ENCODE assay signal across 15 cellular contexts in the genomic region with DNA sequence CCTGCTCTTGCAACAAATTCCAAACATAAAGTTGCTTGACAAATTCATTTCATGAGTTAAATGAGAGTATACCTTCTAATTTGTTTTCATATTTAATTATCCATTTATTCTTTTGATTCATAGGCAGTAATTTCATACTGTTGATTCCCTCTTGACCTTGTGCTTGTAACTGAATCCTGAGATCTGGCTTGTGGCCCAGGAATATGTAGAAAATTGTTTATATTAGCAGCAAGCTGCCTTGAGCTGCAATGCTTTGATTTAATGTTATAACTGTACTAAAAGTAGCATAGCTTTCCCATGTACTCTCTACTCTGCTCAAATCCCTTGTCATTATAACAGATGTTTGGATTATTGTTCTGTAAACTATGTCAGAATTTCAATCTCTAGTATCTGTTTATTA.
DNase-seq lines count a peak whose midpoint lies in the region; ATAC-seq, FAIRE-seq and TF ChIP-seq lines count a peak whose summit lies in the region.
"Had no signal": no experiment of that assay in that cellular context is flagged by ENCODE, and none has a peak within 500 bp of the region (broad histone marks: within the 10 kb centered on the region; RNA-seq: fewer than 3 reads in every experiment).

No MANE protein-coding gene starts in this region.

- no peak for TF ChIP-seq POLR2A in GM12878 (IDR thresholded peaks at IDR 0.05; ENCODE audit: low read depth, low read length)

- no peaks in the 10 kb centered on the region for H3K79me2 ChIP-seq in GM12878 (ENCODE audit: control insufficient read depth, insufficient read depth, low read length)

- intact Hi-C loops in GM12878 (cut with micrococcal nuclease; ENCODE audit: unreplicated experiment), result no loop called here

- H3K4me1 Mint-ChIP-seq in type B pancreatic cell (ENCODE audit: unreplicated experiment), result peaks cover 16% of the 10 kb centered on the region
- H3K4me1 Mint-ChIP-seq: activated naive CD4-positive, alpha-beta T cell treated with anti-CD3 and anti-CD28 coated beads, Interleukin-2, amount 10 ng/mL, durations not matched to agents 7 days and 5 days; natural killer cell had no signal

- no peak overlapping the region for H3K27ac Mint-ChIP-seq in type B pancreatic cell
- H3K27ac Mint-ChIP-seq: activated CD8-positive, alpha-beta T cell treated with anti-CD3 and anti-CD28 coated beads, Interleukin-2, amount 10 ng/mL, durations not matched to agents 7 days and 5 days; activated naive CD4-positive, alpha-beta T cell treated with anti-CD3 and anti-CD28 coated beads, Interleukin-2, amount 10 ng/mL, durations not matched to agents 7 days and 5 days; natural killer cell had no signal

- H3K4me3 ChIP-seq in GM12878, result no peak overlapping the region
- H3K4me3 ChIP-seq: tibial artery had no signal

- ATAC-seq in GM12878, result no peak
- ATAC-seq: activated CD8-positive, alpha-beta T cell treated with anti-CD3 and anti-CD28 coated beads, Interleukin-2, amount 10 ng/mL, durations not matched to agents 7 days and 5 days; foreskin keratinocyte; natural killer cell had no signal

- peak overlapping the region; percentile 14 for H3K4me3 Mint-ChIP-seq in type B pancreatic cell
- H3K4me3 Mint-ChIP-seq: activated CD8-positive, alpha-beta T cell treated with anti-CD3 and anti-CD28 coated beads, Interleukin-2, amount 10 ng/mL, durations not matched to agents 7 days and 5 days; activated naive CD4-positive, alpha-beta T cell treated with anti-CD3 and anti-CD28 coated beads, Interleukin-2, amount 10 ng/mL, durations not matched to agents 7 days and 5 days; natural killer cell had no signal

- in situ Hi-C loops in GM12878 (cut with MboI), result no loop called here

- no peaks in the 10 kb centered on the region for H3K4me1 ChIP-seq in GM12878 (ENCODE audit: control insufficient read depth, insufficient read depth, low read length)
- H3K4me1 ChIP-seq: foreskin keratinocyte had no signal

- no peaks in the 10 kb centered on the region for H4K20me1 ChIP-seq in GM12878 (ENCODE audit: control insufficient read depth, insufficient read depth)

- no peak overlapping the region for H2AFZ ChIP-seq in GM12878 (ENCODE audit: control insufficient read depth, low read depth, low read length)

- SMC1A ChIA-PET in GM12878 (lab: Charles Lee; ENCODE audit: uncharacterized antibody, unreplicated experiment), result no interaction called here

- DNase-seq in NCI-H146 (lab: John Stamatoyannopoulos, UW) (peak; percentile 4), NCI-H146 treated with DMSO at 0.1 percent for 48 hours (lab: John Stamatoyannopoulos, UW; ENCODE audit: unreplicated experiment) (no peak), NCI-H2196 treated with DMSO at 0.1 percent for 48 hours (lab: John Stamatoyannopoulos, UW; ENCODE audit: unreplicated experiment) (peak; percentile 6), GM12878 (ENCODE audit: low read depth, low spot score) (no peak), type B pancreatic cell (ENCODE audit: extremely low spot score, unreplicated experiment) (no peak), GM19238 (ENCODE audit: insufficient read length, low spot score) (no peak), NCI-H1048 (lab: John Stamatoyannopoulos, UW) (no peak), glomerular visceral epithelial cell (ENCODE audit: extremely low spot score) (no peak)
- DNase-seq: activated CD8-positive, alpha-beta T cell treated with anti-CD3 and anti-CD28 coated beads, Interleukin-2, amount 10 ng/mL, durations not matched to agents 7 days and 5 days; activated naive CD4-positive, alpha-beta T cell treated with anti-CD3 and anti-CD28 coated beads, Interleukin-2, amount 10 ng/mL, durations not matched to agents 7 days and 5 days; foreskin keratinocyte; natural killer cell; small intestine; T-helper 9 cell; tibial artery had no signal

- no peak for TF ChIP-seq EP300 in GM12878 (IDR thresholded peaks at IDR 0.05; ENCODE audit: borderline replicate concordance in 1 of 2, control insufficient read depth in 1 of 2, low read depth in 2 of 2, low read length in 2 of 2)

- no peaks in the 10 kb centered on the region for H3K36me3 Mint-ChIP-seq in type B pancreatic cell
- H3K36me3 Mint-ChIP-seq: activated naive CD4-positive, alpha-beta T cell treated with anti-CD3 and anti-CD28 coated beads, Interleukin-2, amount 10 ng/mL, durations not matched to agents 7 days and 5 days; natural killer cell had no signal

- POLR2A ChIA-PET in GM12878 (lab: Charles Lee), result no interaction called here

- peaks cover 4% of the 10 kb centered on the region for H3K9me3 Mint-ChIP-seq in type B pancreatic cell

- H3K27me3 ChIP-seq in GM12878 (replicated peaks in 1 of 2; ENCODE audit: control insufficient read depth in 2 of 2, insufficient read depth in 2 of 2, low read length in 1 of 2), result no peaks in the 10 kb centered on the region
- H3K27me3 ChIP-seq: tibial artery had no signal

- no peaks in the 10 kb centered on the region for H3K9me3 ChIP-seq in GM12878 (replicated peaks; ENCODE audit: control insufficient read depth, insufficient read depth, low read length)

- TF ChIP-seq CTCF in GM12878 (IDR thresholded peaks at IDR 0.05 in 2 of 3, conservative IDR thresholded peaks at IDR 0.05 in 1 of 3; ENCODE audit: control insufficient read depth in 2 of 3, extremely low read depth in 1 of 3, insufficient read depth in 1 of 3, low read depth in 3 of 3, low read length in 3 of 3) (no peak), type B pancreatic cell (conservative IDR thresholded peaks at IDR 0.05) (no peak)

- no TSS peak for BruUV-seq in GM12878 (replicated peaks; lab: Mats Ljungman, UMichigan)

- FAIRE-seq in GM12878 (lab: Jason Lieb, UNC), result peak; percentile 35
- FAIRE-seq: small intestine had no signal

- H3K9ac ChIP-seq in GM12878 (ENCODE audit: control insufficient read depth, insufficient read depth, low read length), result no peak overlapping the region

- RAD21 ChIA-PET in GM12878 (lab: Charles Lee; ENCODE audit: unreplicated experiment), result no interaction called here

- H3K27me3 Mint-ChIP-seq in type B pancreatic cell, result peaks cover 39% of the 10 kb centered on the region
- H3K27me3 Mint-ChIP-seq: activated naive CD4-positive, alpha-beta T cell treated with anti-CD3 and anti-CD28 coated beads, Interleukin-2, amount 10 ng/mL, durations not matched to agents 7 days and 5 days had no signal

- no peaks in the 10 kb centered on the region for H3K36me3 ChIP-seq in GM12878 (ENCODE audit: control insufficient read depth in 2 of 2, insufficient read depth in 2 of 2, low read length in 1 of 2)
- H3K36me3 ChIP-seq: tibial artery had no signal

- CTCF ChIA-PET in GM12878 (lab: Yijun Ruan, JAX), result no interaction called here

- TF ChIP-seq RAD21 in GM12878 (IDR thresholded peaks at IDR 0.05; ENCODE audit: insufficient read depth, low read depth, low read length), result no peak

- H3K27ac ChIP-seq in GM12878 (ENCODE audit: control insufficient read depth, insufficient read depth), result no peak overlapping the region
- H3K27ac ChIP-seq: foreskin keratinocyte, tibial artery had no signal

- H3K4me2 ChIP-seq in GM12878 (ENCODE audit: control insufficient read depth, insufficient read depth), result no peak overlapping the region

TF ChIP-seq in GM12878, 131 proteins besides CTCF, POLR2A, EP300 and RAD21 (continues in another document):
- TF ChIP-seq SUZ12 (IDR thresholded peaks at IDR 0.05; ENCODE audit: unreplicated experiment) (no peak), FOS (IDR thresholded peaks at IDR 0.05; ENCODE audit: borderline replicate concordance, extremely low read depth, insufficient read length) (no peak), SREBF1 (IDR thresholded peaks at IDR 0.05; ENCODE audit: low read length) (no peak), BCL11A (IDR thresholded peaks at IDR 0.05; ENCODE audit: low read depth, low read length) (no peak)
- TF ChIP-seq, protein P1, sequence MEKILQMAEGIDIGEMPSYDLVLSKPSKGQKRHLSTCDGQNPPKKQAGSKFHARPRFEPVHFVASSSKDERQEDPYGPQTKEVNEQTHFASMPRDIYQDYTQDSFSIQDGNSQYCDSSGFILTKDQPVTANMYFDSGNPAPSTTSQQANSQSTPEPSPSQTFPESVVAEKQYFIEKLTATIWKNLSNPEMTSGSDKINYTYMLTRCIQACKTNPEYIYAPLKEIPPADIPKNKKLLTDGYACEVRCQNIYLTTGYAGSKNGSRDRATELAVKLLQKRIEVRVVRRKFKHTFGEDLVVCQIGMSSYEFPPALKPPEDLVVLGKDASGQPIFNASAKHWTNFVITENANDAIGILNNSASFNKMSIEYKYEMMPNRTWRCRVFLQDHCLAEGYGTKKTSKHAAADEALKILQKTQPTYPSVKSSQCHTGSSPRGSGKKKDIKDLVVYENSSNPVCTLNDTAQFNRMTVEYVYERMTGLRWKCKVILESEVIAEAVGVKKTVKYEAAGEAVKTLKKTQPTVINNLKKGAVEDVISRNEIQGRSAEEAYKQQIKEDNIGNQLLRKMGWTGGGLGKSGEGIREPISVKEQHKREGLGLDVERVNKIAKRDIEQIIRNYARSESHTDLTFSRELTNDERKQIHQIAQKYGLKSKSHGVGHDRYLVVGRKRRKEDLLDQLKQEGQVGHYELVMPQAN (conservative IDR thresholded peaks at IDR 0.05), result no peak
- TF ChIP-seq, protein P2, sequence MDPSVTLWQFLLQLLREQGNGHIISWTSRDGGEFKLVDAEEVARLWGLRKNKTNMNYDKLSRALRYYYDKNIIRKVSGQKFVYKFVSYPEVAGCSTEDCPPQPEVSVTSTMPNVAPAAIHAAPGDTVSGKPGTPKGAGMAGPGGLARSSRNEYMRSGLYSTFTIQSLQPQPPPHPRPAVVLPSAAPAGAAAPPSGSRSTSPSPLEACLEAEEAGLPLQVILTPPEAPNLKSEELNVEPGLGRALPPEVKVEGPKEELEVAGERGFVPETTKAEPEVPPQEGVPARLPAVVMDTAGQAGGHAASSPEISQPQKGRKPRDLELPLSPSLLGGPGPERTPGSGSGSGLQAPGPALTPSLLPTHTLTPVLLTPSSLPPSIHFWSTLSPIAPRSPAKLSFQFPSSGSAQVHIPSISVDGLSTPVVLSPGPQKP (IDR thresholded peaks at IDR 0.05; ENCODE audit: low read depth, low read length), result no peak

Comparison
In these comparisons a context has a peak if more than half of its experiments do, and no peak if none do; other contexts are left out.
1. DNase-seq: peak in NCI-H146 (single experiment) and NCI-H2196 treated with DMSO at 0.1 percent for 48 hours (single experiment); none in NCI-H146 treated with DMSO at 0.1 percent for 48 hours (single experiment), GM12878 (single experiment), type B pancreatic cell (single experiment), GM19238 (single experiment), NCI-H1048 (single experiment) and glomerular visceral epithelial cell (single experiment).